Comparison of ENCODE assay signal across 27 cellular contexts in the genomic region with DNA sequence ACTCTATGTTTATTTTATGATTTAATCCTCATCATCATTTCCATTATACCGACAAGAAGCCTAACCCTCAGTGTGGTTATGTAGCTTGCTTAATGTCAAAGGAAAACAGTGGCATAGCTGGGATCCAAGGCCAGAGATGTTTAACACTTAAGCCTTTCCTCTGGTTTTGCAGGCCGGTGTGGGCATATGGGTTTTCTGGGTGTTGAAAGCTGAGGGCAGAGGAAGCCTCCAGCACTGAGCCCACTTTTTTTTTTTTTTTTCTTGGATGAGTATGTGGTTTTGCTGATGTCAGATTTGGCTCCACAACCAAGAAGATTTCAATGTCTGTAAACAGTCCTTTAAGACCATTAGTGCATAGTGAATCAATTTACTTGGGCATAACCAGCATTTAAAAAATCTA. TPM values are rescaled to one million over a fixed set of nuclear protein-coding genes. Genes with fewer than 3 reads are reported as not detected.
DNase-seq lines count a peak whose midpoint lies in the region; ATAC-seq and TF ChIP-seq lines count a peak whose summit lies in the region.
"Had no signal": no experiment of that assay in that cellular context is flagged by ENCODE, and none has a peak within 500 bp of the region (broad histone marks: within the 10 kb centered on the region; RNA-seq: fewer than 3 reads in every experiment).

No MANE protein-coding gene starts in this region.

- H3K4me2 ChIP-seq in GM23248 (ENCODE audit: unreplicated experiment) = no peak overlapping the region

- no peak for ATAC-seq in effector memory CD8-positive, alpha-beta T cell (replicated peaks)
- no peak for ATAC-seq in HG03432 (IDR thresholded peaks at IDR 0.05; ENCODE audit: unreplicated experiment)
- ATAC-seq: activated T-cell treated with anti-CD3 and anti-CD28 coated beads, Interleukin-2, amount 50 U/mL, for 72 hours; pancreas; stimulated activated effector memory CD8-positive, alpha-beta T cell treated with anti-CD3 and anti-CD28 coated beads, Interleukin-12 subunit alpha, Interleukin-12 subunit beta, amount 100 ng/mL, for 72 hours had no signal

- H3K4me1 ChIP-seq in GM23248 (ENCODE audit: insufficient read depth) (peaks cover 34% of the 10 kb centered on the region), stomach smooth muscle (ENCODE audit: control insufficient read depth, insufficient read depth, low read length) (peaks cover 26% of the 10 kb centered on the region)
- H3K4me1 ChIP-seq: pancreas had no signal

- H3K27ac Mint-ChIP-seq in brain = peak overlapping the region in 3 of 5 experiments; percentile 52 to 58 (median 54)
- no peak overlapping the region for H3K27ac Mint-ChIP-seq in effector memory CD8-positive, alpha-beta T cell
- H3K27ac Mint-ChIP-seq: activated CD4-positive, alpha-beta T cell treated with anti-CD3 and anti-CD28 coated beads, Interleukin-2, amount 10 ng/mL, durations not matched to agents 24 days and 14 days; activated T-cell treated with anti-CD3 and anti-CD28 coated beads, Interleukin-2, amount 50 U/mL, for 72 hours; CD4-positive, CD25-positive, alpha-beta regulatory T cell; endodermal cell; stimulated activated effector memory CD8-positive, alpha-beta T cell treated with anti-CD3 and anti-CD28 coated beads, Interleukin-12 subunit alpha, Interleukin-12 subunit beta, amount 100 ng/mL, for 72 hours had no signal

- H3K9ac ChIP-seq in GM23248 (no peak overlapping the region), stomach smooth muscle (ENCODE audit: low read length in 2 of 2) (peak overlapping the region; percentile 1 to 63)

- no peaks in the 10 kb centered on the region for H3K36me3 Mint-ChIP-seq in brain
- no peaks in the 10 kb centered on the region for H3K36me3 Mint-ChIP-seq in effector memory CD8-positive, alpha-beta T cell (ENCODE audit: insufficient read depth)
- H3K36me3 Mint-ChIP-seq: CD4-positive, CD25-positive, alpha-beta regulatory T cell; stimulated activated effector memory CD8-positive, alpha-beta T cell treated with anti-CD3 and anti-CD28 coated beads, Interleukin-12 subunit alpha, Interleukin-12 subunit beta, amount 100 ng/mL, for 72 hours had no signal

- peaks cover 65% of the 10 kb centered on the region for H3K4me1 Mint-ChIP-seq in brain
- no peaks in the 10 kb centered on the region for H3K4me1 Mint-ChIP-seq in effector memory CD8-positive, alpha-beta T cell (ENCODE audit: low read depth in 2 of 2)
- H3K4me1 Mint-ChIP-seq: activated CD4-positive, alpha-beta T cell treated with anti-CD3 and anti-CD28 coated beads, Interleukin-2, amount 10 ng/mL, durations not matched to agents 24 days and 14 days; CD4-positive, CD25-positive, alpha-beta regulatory T cell; endodermal cell; stimulated activated effector memory CD8-positive, alpha-beta T cell treated with anti-CD3 and anti-CD28 coated beads, Interleukin-12 subunit alpha, Interleukin-12 subunit beta, amount 100 ng/mL, for 72 hours had no signal

- H3K27ac ChIP-seq in GM23248 (0 out of 2 replicates have a peak overlapping the region, but pooled peaks have one; percentile 13), stomach smooth muscle (ENCODE audit: low read length) (peak overlapping the region; percentile 69)
- H3K27ac ChIP-seq: cardiac muscle cell, heart left ventricle, pancreas, SJSA1, upper lobe of left lung had no signal

- H3K4me3 ChIP-seq in GM23248 = no peak overlapping the region
- no peak overlapping the region for H3K4me3 ChIP-seq in stomach smooth muscle (ENCODE audit: low read length in 2 of 2)
- H3K4me3 ChIP-seq: cardiac muscle cell, HAP-1, heart left ventricle, pancreas, SJSA1, upper lobe of left lung had no signal

- H3K36me3 ChIP-seq in GM23248 (ENCODE audit: low read depth) (no peaks in the 10 kb centered on the region), stomach smooth muscle (ENCODE audit: control insufficient read depth in 2 of 2, insufficient read depth in 2 of 2, low read length in 2 of 2) (peaks cover 0 to 2% of the 10 kb centered on the region in 2 donors)
- H3K36me3 ChIP-seq: cardiac muscle cell, HAP-1, heart left ventricle, pancreas, SJSA1, upper lobe of left lung had no signal

- no peak overlapping the region for H2AFZ ChIP-seq in GM23248

- in situ Hi-C loops in GM23248 (cut with MboI) = no loop called here

- H3K9me2 ChIP-seq in GM23248 (ENCODE audit: insufficient read depth) = no peaks in the 10 kb centered on the region

- DNase-seq in GM23248 = peak; percentile 64
- peak; percentile 37 for DNase-seq in fibroblast of the conjunctiva (ENCODE audit: low read depth)
- DNase-seq in effector memory CD8-positive, alpha-beta T cell = no peak
- DNase-seq in activated CD8-positive, alpha-beta memory T cell treated with anti-CD3 and anti-CD28 coated beads, Interleukin-2, amount 50 U/mL, for 4 hours = no peak
- DNase-seq: activated CD4-positive, alpha-beta T cell treated with anti-CD3 and anti-CD28 coated beads, Interleukin-2, amount 10 ng/mL, durations not matched to agents 24 days and 14 days; activated naive CD4-positive, alpha-beta T cell; activated T-cell treated with anti-CD3 and anti-CD28 coated beads, Interleukin-2, amount 50 U/mL, for 72 hours; CD4-positive, CD25-positive, alpha-beta regulatory T cell; cortex of kidney; endodermal cell; foreskin fibroblast; heart left ventricle; NCI-H2029; NCI-H524 treated with DMSO at 0.1 percent for 48 hours; pancreas; stimulated activated CD4-positive, alpha-beta T cell treated with anti-CD3 and anti-CD28 coated beads, Interleukin-12 subunit alpha, Interleukin-12 subunit beta, amount 100 ng/mL, for 4 hours; stimulated activated CD4-positive, alpha-beta T cell treated with anti-CD3 and anti-CD28 coated beads, Interleukin-4, amount 100 ng/mL, for 1 hour; substantia nigra; upper lobe of left lung had no signal

- peaks cover 0 to 2% (median 0%) of the 10 kb centered on the region in 5 experiments for H3K9me3 Mint-ChIP-seq in brain
- H3K9me3 Mint-ChIP-seq in effector memory CD8-positive, alpha-beta T cell = peaks cover 0 to 3% of the 10 kb centered on the region in 2 donors
- H3K9me3 Mint-ChIP-seq: activated CD4-positive, alpha-beta T cell treated with anti-CD3 and anti-CD28 coated beads, Interleukin-2, amount 10 ng/mL, durations not matched to agents 24 days and 14 days; endodermal cell; neural crest cell; stimulated activated effector memory CD8-positive, alpha-beta T cell treated with anti-CD3 and anti-CD28 coated beads, Interleukin-12 subunit alpha, Interleukin-12 subunit beta, amount 100 ng/mL, for 72 hours had no signal

- no peak for TF ChIP-seq CTCF in brain (conservative IDR thresholded peaks at IDR 0.05)

- no peaks in the 10 kb centered on the region for H3K79me2 ChIP-seq in GM23248 (ENCODE audit: insufficient read depth)

- H3K27me3 Mint-ChIP-seq in brain = peaks cover 20% of the 10 kb centered on the region
- H3K27me3 Mint-ChIP-seq in effector memory CD8-positive, alpha-beta T cell = peaks cover 6 to 11% of the 10 kb centered on the region in 2 donors

- H3K4me3 Mint-ChIP-seq in brain = no peak overlapping the region
- H3K4me3 Mint-ChIP-seq in effector memory CD8-positive, alpha-beta T cell = no peak overlapping the region
- H3K4me3 Mint-ChIP-seq: activated CD4-positive, alpha-beta T cell treated with anti-CD3 and anti-CD28 coated beads, Interleukin-2, amount 10 ng/mL, durations not matched to agents 24 days and 14 days; activated T-cell treated with anti-CD3 and anti-CD28 coated beads, Interleukin-2, amount 50 U/mL, for 72 hours; CD4-positive, CD25-positive, alpha-beta regulatory T cell; endodermal cell; neural crest cell; stimulated activated effector memory CD8-positive, alpha-beta T cell treated with anti-CD3 and anti-CD28 coated beads, Interleukin-12 subunit alpha, Interleukin-12 subunit beta, amount 100 ng/mL, for 72 hours had no signal

- peaks cover 12% of the 10 kb centered on the region; the same call in 1 of the 2 replicates for H3F3A ChIP-seq in GM23248 (ENCODE audit: insufficient read depth)

- 2 to 8% methylated on average over 2 of the region's 2 CpGs for WGBS in GM23248 (ENCODE audit: low coverage in 1 of 2, low lambda C conversion rate in 2 of 2, missing lambda C conversion rate in 2 of 2), 2 experiments

- no peaks in the 10 kb centered on the region for H4K20me1 ChIP-seq in GM23248 (ENCODE audit: insufficient read depth)

- no peaks in the 10 kb centered on the region for H3K27me3 ChIP-seq in GM23248 (replicated peaks; ENCODE audit: insufficient read depth)
- no peaks in the 10 kb centered on the region for H3K27me3 ChIP-seq in stomach smooth muscle (ENCODE audit: control insufficient read depth in 1 of 2, insufficient read depth in 2 of 2, low read length in 2 of 2)
- H3K27me3 ChIP-seq: cardiac muscle cell, heart left ventricle, pancreas, SJSA1, upper lobe of left lung had no signal

- H3K9me3 ChIP-seq in GM23248 (ENCODE audit: low read depth) = no peaks in the 10 kb centered on the region
- no peaks in the 10 kb centered on the region for H3K9me3 ChIP-seq in stomach smooth muscle (ENCODE audit: control insufficient read depth in 2 of 2, low read length in 2 of 2)
- H3K9me3 ChIP-seq: HAP-1, heart left ventricle, pancreas, SJSA1, upper lobe of left lung had no signal

RNA-seq across cellular contexts. Expression of a gene that starts 41.3 kb away (rescaled TPM):
- not detected in 2 replicates for total RNA-seq in GM23248 (2014; rRNA removed; shearing (Covaris generic))
- polyA plus RNA-seq in GM23248 (2016; fragmentation: Nextera tagmentation; extraction: Ambion mirVana) (not detected in 2 replicates), brain (ENCODE audit: insufficient read depth, low read depth, low replicate concordance) (not detected)
- total RNA-seq: activated CD4-positive, alpha-beta T cell treated with anti-CD3 and anti-CD28 coated beads, Interleukin-2, amount 10 ng/mL, durations not matched to agents 24 days and 14 days; activated T-cell treated with anti-CD3 and anti-CD28 coated beads, Interleukin-2, amount 50 U/mL, for 72 hours; CD4-positive, CD25-positive, alpha-beta regulatory T cell; endodermal cell; pancreas; SJSA1 had no signal
- polyA plus RNA-seq: cardiac muscle cell; CD4-positive, CD25-positive, alpha-beta regulatory T cell; pancreas had no signal

Comparison
In these comparisons a context has a peak if more than half of its experiments do, and no peak if none do; other contexts are left out.
1. DNase-seq: peak in GM23248 (single experiment) and fibroblast of the conjunctiva (single experiment); none in effector memory CD8-positive, alpha-beta T cell (0 of 3) and activated CD8-positive, alpha-beta memory T cell treated with anti-CD3 and anti-CD28 coated beads, Interleukin-2, amount 50 U/mL, for 4 hours (single experiment).
2. H3K27ac Mint-ChIP-seq: peak in brain (3 of 5); none in effector memory CD8-positive, alpha-beta T cell (0 of 2).